28 cellular contexts compared by ENCODE assay signal in the genomic region with DNA sequence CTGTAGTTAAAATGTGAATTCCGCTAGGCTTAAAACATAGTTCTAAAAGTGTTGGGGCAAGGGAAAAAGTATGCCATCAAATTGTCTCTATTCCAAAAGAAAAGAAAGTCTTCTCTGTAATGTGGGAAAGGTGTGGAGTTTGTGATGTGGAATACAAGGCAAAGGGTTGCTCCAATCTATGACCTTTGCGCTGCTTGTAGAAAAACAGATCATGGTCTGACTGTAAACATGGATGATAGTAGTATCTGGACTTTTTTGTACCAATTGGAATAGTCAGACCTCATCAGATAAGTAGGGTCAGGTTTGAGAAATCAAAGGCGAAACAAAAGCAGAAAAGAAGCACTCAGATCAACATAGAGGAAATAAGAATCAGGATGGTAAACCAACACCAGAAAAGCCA.
"Had no signal": no experiment of that assay in that cellular context is flagged by ENCODE, and none has a peak within 500 bp of the region (broad histone marks: within the 10 kb centered on the region; RNA-seq: fewer than 3 reads in every experiment).

No MANE protein-coding gene starts in this region.

- ATAC-seq: natural killer cell; psoas muscle; right cardiac atrium; sciatic nerve; stimulated activated memory B cell treated with anti-CD40 and anti-IgM and Interleukin-4, amounts not matched to agents 10 μg/mL and 1 μg/mL and 100 μg/mL, for 72 hours; stimulated activated naive CD8-positive, alpha-beta T cell treated with anti-CD3 and anti-CD28 coated beads, Interleukin-15, amount 100 ng/mL, for 72 hours; stimulated activated naive CD8-positive, alpha-beta T cell treated with anti-CD3 and anti-CD28 coated beads, Interleukin-15, Interleukin-2, amounts not matched to agents 100 U/mL and 50 U/mL, for 24 hours; upper lobe of right lung had no signal

- H2AFZ ChIP-seq: neural progenitor cell, parathyroid adenoma had no signal

- H3K4me1 ChIP-seq: neural progenitor cell, parathyroid adenoma, psoas muscle, spleen, suprapubic skin, testis, tibial artery, transverse colon, upper lobe of right lung, uterus had no signal

- H3K79me2 ChIP-seq: parathyroid adenoma had no signal

- H3K4me2 ChIP-seq: neural progenitor cell, smooth muscle cell had no signal

- H3K36me3 ChIP-seq: neural progenitor cell, ovary, spleen, suprapubic skin, tibial artery, transverse colon, upper lobe of right lung had no signal

- H3K27ac ChIP-seq: neural progenitor cell, ovary, parathyroid adenoma, psoas muscle, skin epidermis, spleen, suprapubic skin, testis, tibial artery, transverse colon, upper lobe of right lung, uterus had no signal

- H3K9me3 ChIP-seq: ovary, psoas muscle, spleen, suprapubic skin, testis, tibial artery, transverse colon, upper lobe of right lung, uterus had no signal

- H3K9ac ChIP-seq: neural progenitor cell, parathyroid adenoma had no signal

- H3K27me3 ChIP-seq: neural progenitor cell, ovary, spleen, suprapubic skin, testis, tibial artery, transverse colon, upper lobe of right lung, uterus had no signal

- H3K4me3 ChIP-seq: neural progenitor cell, ovary, psoas muscle, skin epidermis, smooth muscle cell, spleen, suprapubic skin, testis, tibial artery, transverse colon, upper lobe of right lung, uterus had no signal

- DNase-seq: natural killer cell; occipital lobe; ovary; posterior cingulate gyrus; psoas muscle; right cardiac atrium; spleen; stimulated activated CD4-positive, alpha-beta T cell treated with anti-CD3 and anti-CD28 coated beads, Interleukin-12 subunit alpha, Interleukin-12 subunit beta, amount 100 ng/mL, for 4 hours; stimulated activated CD4-positive, alpha-beta T cell treated with anti-CD3 and anti-CD28 coated beads, Interleukin-1b, Interleukin-23, amount 100 ng/mL, for 48 hours; stimulated activated CD4-positive, alpha-beta T cell treated with anti-CD3 and anti-CD28 coated beads, Interleukin-4, amount 100 ng/mL, for 1 hour; stimulated activated CD4-positive, alpha-beta T cell treated with anti-CD3 and anti-CD28 coated beads, Interleukin-4, amount 100 ng/mL, for 4 hours; stimulated activated CD8-positive, alpha-beta memory T cell treated with anti-CD3 and anti-CD28 coated beads, Interleukin-4, amount 100 ng/mL, for 48 hours; stimulated activated naive CD4-positive, alpha-beta T cell; stimulated activated naive CD8-positive, alpha-beta T cell treated with anti-CD3 and anti-CD28 coated beads, Interleukin-15, amount 100 ng/mL, for 72 hours; stimulated activated naive CD8-positive, alpha-beta T cell treated with anti-CD3 and anti-CD28 coated beads, Interleukin-15, Interleukin-2, amounts not matched to agents 100 U/mL and 50 U/mL, for 24 hours; substantia nigra; testis; tibial artery; transverse colon; upper lobe of right lung; uterus had no signal
